23 cellular contexts compared by ENCODE assay signal in the genomic region with DNA sequence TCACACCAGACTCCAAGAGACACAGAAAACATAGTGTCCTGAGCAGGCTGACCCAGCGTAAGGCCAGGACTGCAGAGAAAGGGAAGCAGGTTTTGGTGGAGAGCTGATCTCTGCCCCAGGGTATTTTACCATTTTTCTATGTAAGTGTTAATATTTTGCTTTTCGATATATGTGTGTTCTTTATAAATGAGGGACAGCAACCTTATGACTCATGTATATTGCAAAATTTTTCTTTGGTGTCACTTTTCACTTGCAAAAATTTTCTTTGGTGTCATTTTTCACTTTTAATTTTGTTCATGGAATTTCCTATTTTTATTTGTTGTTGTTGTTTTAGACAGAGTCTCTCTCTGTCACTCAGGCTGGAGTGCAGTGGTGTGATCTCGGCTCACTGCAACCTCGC.
"Had no signal": no experiment of that assay in that cellular context is flagged by ENCODE, and none has a peak within 500 bp of the region (broad histone marks: within the 10 kb centered on the region; RNA-seq: fewer than 3 reads in every experiment).

No MANE protein-coding gene starts in this region.

- H3K4me3 Mint-ChIP-seq: activated CD4-positive, alpha-beta memory T cell treated with anti-CD3 and anti-CD28 coated beads for 36 hours; activated naive CD4-positive, alpha-beta T cell treated with anti-CD3 and anti-CD28 coated beads, Interleukin-2, amount 10 ng/mL, durations not matched to agents 7 days and 5 days; activated T-cell treated with anti-CD3 and anti-CD28 coated beads, Interleukin-2, amount 50 U/mL, for 72 hours; nephron progenitor cell had no signal

- H3K27me3 Mint-ChIP-seq: activated naive CD4-positive, alpha-beta T cell treated with anti-CD3 and anti-CD28 coated beads, Interleukin-2, amount 10 ng/mL, durations not matched to agents 7 days and 5 days had no signal

- H3K36me3 ChIP-seq: gastroesophageal sphincter, sigmoid colon, spleen, thoracic aorta, upper lobe of left lung had no signal

- H3K4me1 ChIP-seq: body of pancreas, gastroesophageal sphincter, upper lobe of left lung had no signal

- ATAC-seq: body of pancreas, gastroesophageal sphincter, left colon had no signal

- DNase-seq: activated CD4-positive, alpha-beta memory T cell treated with anti-CD3 and anti-CD28 coated beads for 36 hours; activated CD4-positive, alpha-beta T cell treated with anti-CD3 and anti-CD28 coated beads for 48 hours; activated effector memory CD4-positive, alpha-beta T cell treated with Interleukin-2 at 50 U/mL for 16 hours; activated naive CD4-positive, alpha-beta T cell treated with anti-CD3 and anti-CD28 coated beads, Interleukin-2, amount 10 ng/mL, durations not matched to agents 7 days and 5 days; activated T-cell treated with anti-CD3 and anti-CD28 coated beads, Interleukin-2, amount 50 U/mL, for 72 hours; anterior cingulate cortex; body of pancreas; dermis blood vessel endothelial cell; effector CD8-positive, alpha-beta T cell; head of caudate nucleus; islet precursor cell; left colon; mesenchymal stem cell; nephron progenitor cell; nucleus accumbens; posterior cingulate gyrus; sigmoid colon; spleen; stimulated activated CD4-positive, alpha-beta T cell treated with anti-CD3 and anti-CD28 coated beads, Interleukin-4, amount 100 ng/mL, for 1 hour; stimulated activated naive CD4-positive, alpha-beta T cell treated with Interleukin-2 at 50 U/mL for 16 hours; upper lobe of left lung had no signal

- H3K9me3 Mint-ChIP-seq: activated CD4-positive, alpha-beta memory T cell treated with anti-CD3 and anti-CD28 coated beads for 36 hours; activated naive CD4-positive, alpha-beta T cell treated with anti-CD3 and anti-CD28 coated beads, Interleukin-2, amount 10 ng/mL, durations not matched to agents 7 days and 5 days; activated T-cell treated with anti-CD3 and anti-CD28 coated beads, Interleukin-2, amount 50 U/mL, for 72 hours; nephron progenitor cell had no signal

- H3K27ac Mint-ChIP-seq: activated CD4-positive, alpha-beta memory T cell treated with anti-CD3 and anti-CD28 coated beads for 36 hours; activated naive CD4-positive, alpha-beta T cell treated with anti-CD3 and anti-CD28 coated beads, Interleukin-2, amount 10 ng/mL, durations not matched to agents 7 days and 5 days; activated T-cell treated with anti-CD3 and anti-CD28 coated beads, Interleukin-2, amount 50 U/mL, for 72 hours; nephron progenitor cell had no signal

- H3K9me3 ChIP-seq: body of pancreas, gastroesophageal sphincter, sigmoid colon, spleen, thoracic aorta, upper lobe of left lung had no signal

- H3K27ac ChIP-seq: body of pancreas, gastroesophageal sphincter, sigmoid colon, spleen, thoracic aorta, upper lobe of left lung had no signal

- H3K4me3 ChIP-seq: body of pancreas, gastroesophageal sphincter, sigmoid colon, spleen, thoracic aorta, upper lobe of left lung had no signal

- H3K36me3 Mint-ChIP-seq: activated CD4-positive, alpha-beta memory T cell treated with anti-CD3 and anti-CD28 coated beads for 36 hours; activated naive CD4-positive, alpha-beta T cell treated with anti-CD3 and anti-CD28 coated beads, Interleukin-2, amount 10 ng/mL, durations not matched to agents 7 days and 5 days had no signal

- H3K27me3 ChIP-seq: body of pancreas, gastroesophageal sphincter, sigmoid colon, spleen, upper lobe of left lung had no signal

- H3K4me1 Mint-ChIP-seq: activated naive CD4-positive, alpha-beta T cell treated with anti-CD3 and anti-CD28 coated beads, Interleukin-2, amount 10 ng/mL, durations not matched to agents 7 days and 5 days had no signal
